In the genomic region with DNA sequence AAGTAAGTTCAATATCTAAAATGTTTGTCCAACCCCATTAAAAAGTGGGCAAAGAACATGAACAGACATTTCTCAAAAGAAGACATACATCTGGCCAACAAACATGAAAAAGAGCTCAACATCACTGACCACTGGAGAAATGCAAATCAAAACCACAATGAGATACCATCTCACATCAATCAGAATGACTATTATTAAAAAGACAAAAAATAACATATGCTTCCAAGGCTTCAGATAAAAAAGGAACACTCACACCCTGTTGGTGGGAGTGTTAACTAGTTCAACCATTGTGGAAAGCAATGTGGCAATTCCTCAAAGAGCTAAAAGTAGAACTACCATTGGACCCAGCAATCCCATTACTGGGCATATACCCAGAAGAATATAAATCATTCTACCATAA, we compare ENCODE assay signal across 20 cellular contexts.
"Had no signal": no experiment of that assay in that cellular context is flagged by ENCODE, and none has a peak within 500 bp of the region (broad histone marks: within the 10 kb centered on the region; RNA-seq: fewer than 3 reads in every experiment).

No MANE protein-coding gene starts in this region.

- FAIRE-seq: colon, islet of Langerhans, urothelium cell line had no signal

- H3K9me3 ChIP-seq: esophagus muscularis mucosa, ovary, right atrium auricular region, thyroid gland had no signal

- H3K36me3 Mint-ChIP-seq: naive thymus-derived CD8-positive, alpha-beta T cell; stimulated activated effector memory CD8-positive, alpha-beta T cell treated with anti-CD3 and anti-CD28 coated beads, Interleukin-12 subunit alpha, Interleukin-12 subunit beta, amount 100 ng/mL, for 72 hours; type B pancreatic cell had no signal

- H3K4me2 ChIP-seq: hepatocyte had no signal

- H3K27me3 ChIP-seq: esophagus muscularis mucosa, foreskin keratinocyte, hepatocyte, ovary, right atrium auricular region, suprapubic skin, thyroid gland had no signal

- H3K27me3 Mint-ChIP-seq: dendritic cell treated with granulocyte-macrophage colony-stimulating factor and Interleukin-4, amounts not matched to agents 40 ng/mL and 50 ng/mL, for 4 days; effector memory CD8-positive, alpha-beta T cell; type B pancreatic cell had no signal

- H3K79me2 ChIP-seq: hepatocyte had no signal

- H3K4me1 ChIP-seq: esophagus muscularis mucosa, right atrium auricular region, suprapubic skin, thyroid gland had no signal

- H3K36me3 ChIP-seq: esophagus muscularis mucosa, ovary, right atrium auricular region, suprapubic skin, thyroid gland had no signal

- H3K27ac Mint-ChIP-seq: dendritic cell treated with granulocyte-macrophage colony-stimulating factor and Interleukin-4, amounts not matched to agents 40 ng/mL and 50 ng/mL, for 4 days; effector memory CD8-positive, alpha-beta T cell; stimulated activated effector memory CD8-positive, alpha-beta T cell treated with anti-CD3 and anti-CD28 coated beads, Interleukin-12 subunit alpha, Interleukin-12 subunit beta, amount 100 ng/mL, for 72 hours; type B pancreatic cell had no signal

- H3K4me3 Mint-ChIP-seq: dendritic cell treated with granulocyte-macrophage colony-stimulating factor and Interleukin-4, amounts not matched to agents 40 ng/mL and 50 ng/mL, for 4 days; effector memory CD8-positive, alpha-beta T cell; naive thymus-derived CD8-positive, alpha-beta T cell; stimulated activated effector memory CD8-positive, alpha-beta T cell treated with anti-CD3 and anti-CD28 coated beads, Interleukin-12 subunit alpha, Interleukin-12 subunit beta, amount 100 ng/mL, for 72 hours; type B pancreatic cell had no signal

- H3K4me1 Mint-ChIP-seq: naive thymus-derived CD8-positive, alpha-beta T cell; stimulated activated effector memory CD8-positive, alpha-beta T cell treated with anti-CD3 and anti-CD28 coated beads, Interleukin-12 subunit alpha, Interleukin-12 subunit beta, amount 100 ng/mL, for 72 hours had no signal

- DNase-seq: effector memory CD8-positive, alpha-beta T cell; mesendoderm; naive thymus-derived CD8-positive, alpha-beta T cell; ovary; stimulated activated CD4-positive, alpha-beta T cell treated with anti-CD3 and anti-CD28 coated beads, Interleukin-4, amount 100 ng/mL, for 1 hour; stimulated activated CD8-positive, alpha-beta memory T cell treated with anti-CD3 and anti-CD28 coated beads, Interleukin-4, amount 100 ng/mL, for 48 hours; stimulated activated naive CD8-positive, alpha-beta T cell treated with anti-CD3 and anti-CD28 coated beads, Interleukin-15, Interleukin-2, amounts not matched to agents 100 U/mL and 50 U/mL, for 24 hours; thyroid gland had no signal

- H3K9me3 Mint-ChIP-seq: type B pancreatic cell had no signal

- H3K4me3 ChIP-seq: esophagus muscularis mucosa, hepatocyte, ovary, right atrium auricular region, suprapubic skin, thyroid gland had no signal

- ATAC-seq: effector memory CD8-positive, alpha-beta T cell; naive thymus-derived CD8-positive, alpha-beta T cell; stimulated activated effector memory CD8-positive, alpha-beta T cell treated with anti-CD3 and anti-CD28 coated beads, Interleukin-12 subunit alpha, Interleukin-12 subunit beta, amount 100 ng/mL, for 72 hours; stimulated activated naive CD8-positive, alpha-beta T cell treated with anti-CD3 and anti-CD28 coated beads, Interleukin-15, Interleukin-2, amounts not matched to agents 100 U/mL and 50 U/mL, for 24 hours had no signal

- H2AFZ ChIP-seq: hepatocyte had no signal

- H3K27ac ChIP-seq: epithelial cell of prostate, esophagus muscularis mucosa, foreskin keratinocyte, hepatocyte, ovary, right atrium auricular region, suprapubic skin, thyroid gland had no signal
